20 cellular contexts compared by ENCODE assay signal in the genomic region with DNA sequence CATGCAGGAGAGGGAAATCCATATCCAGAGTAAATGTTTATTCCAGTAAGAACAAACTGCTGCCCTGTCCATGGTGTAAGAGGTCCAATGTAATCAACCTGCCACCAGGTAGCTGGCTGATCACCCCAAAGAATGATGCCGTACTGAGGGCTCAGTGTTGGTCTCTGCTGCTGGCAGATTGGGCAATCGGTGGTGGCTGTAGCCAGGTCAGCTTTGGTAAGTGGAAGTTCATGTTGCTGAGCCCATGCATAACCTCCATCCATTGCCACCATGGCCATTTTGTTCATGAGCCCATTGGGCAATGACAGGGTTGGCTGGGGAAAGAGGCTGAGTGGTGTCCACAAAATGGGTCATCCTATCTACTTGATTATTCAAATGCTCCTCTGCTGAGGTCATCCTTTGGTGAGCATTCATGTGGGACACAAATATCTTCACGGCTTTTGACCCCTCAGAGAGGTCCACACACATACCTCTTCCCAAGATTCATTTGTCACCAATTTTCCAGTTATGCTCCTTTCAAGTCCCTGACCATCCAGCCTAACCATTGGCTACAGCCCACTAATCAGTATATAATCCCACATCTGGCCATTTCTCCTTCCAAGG. TPM values are rescaled to one million over a fixed set of nuclear protein-coding genes. Genes with fewer than 3 reads are reported as not detected.
DNase-seq lines count a peak whose midpoint lies in the region; ATAC-seq, FAIRE-seq and TF ChIP-seq lines count a peak whose summit lies in the region.
"Had no signal": no experiment of that assay in that cellular context is flagged by ENCODE, and none has a peak within 500 bp of the region (broad histone marks: within the 10 kb centered on the region; RNA-seq: fewer than 3 reads in every experiment).

No MANE protein-coding gene starts in this region.

- TF ChIP-seq EP300 in H1 (IDR thresholded peaks at IDR 0.05; ENCODE audit: borderline replicate concordance in 1 of 2, low read depth in 2 of 2, low read length in 2 of 2): no peak

- no peak for ATAC-seq in GM21576 (IDR thresholded peaks at IDR 0.05; ENCODE audit: unreplicated experiment)
- ATAC-seq: right cardiac atrium had no signal

- H2BK15ac ChIP-seq in H1 (ENCODE audit: low read length): no peak overlapping the region

- H4K91ac ChIP-seq in H1 (replicated peaks; ENCODE audit: insufficient read length, low read length): no peak overlapping the region

- peaks cover 2% of the 10 kb centered on the region for H3K9me3 Mint-ChIP-seq in Calu3 (ENCODE audit: low read depth, unreplicated experiment)
- H3K9me3 Mint-ChIP-seq: effector memory CD8-positive, alpha-beta T cell had no signal

- POLR2A ChIA-PET in H1 (lab: Charles Lee; ENCODE audit: partially characterized antibody): no interaction called here

- H3K4me3 ChIP-seq in MM.1S (ENCODE audit: low read length): no peak overlapping the region
- no peak overlapping the region for H3K4me3 ChIP-seq in H1 (ENCODE audit: extremely low read depth in 1 of 4, insufficient read depth in 2 of 4, low read depth in 3 of 4, low read length in 4 of 4)
- no peak overlapping the region for H3K4me3 ChIP-seq in osteoblast (ENCODE audit: insufficient read depth, low read length)
- H3K4me3 ChIP-seq in WERI-Rb-1 (ENCODE audit: low read depth, low read length): no peak overlapping the region
- H3K4me3 ChIP-seq: upper lobe of right lung had no signal

- H2AFZ ChIP-seq in MM.1S (ENCODE audit: low read length): no peak overlapping the region
- no peak overlapping the region for H2AFZ ChIP-seq in H1 (ENCODE audit: low read length)
- peak overlapping the region; percentile 89 for H2AFZ ChIP-seq in osteoblast (ENCODE audit: low read length)

- H3K79me1 ChIP-seq in H1 (ENCODE audit: low read depth, low read length): no peaks in the 10 kb centered on the region

- peak overlapping the region; percentile 43; the same call in 1 of the 2 replicates for H3K4me2 ChIP-seq in MM.1S (ENCODE audit: low read depth, low read length)
- no peak overlapping the region for H3K4me2 ChIP-seq in H1 (ENCODE audit: insufficient read depth in 1 of 2, low read depth in 2 of 2, low read length in 2 of 2)
- no peak overlapping the region for H3K4me2 ChIP-seq in osteoblast (ENCODE audit: insufficient read depth, low read length)

- intact Hi-C loops in Calu3 (cut with micrococcal nuclease; ENCODE audit: unreplicated experiment): loop anchor here (5.0 kb wide), 1 partner anchor 49 kb away; no protein-coding TSS in a partner anchor

- no peak overlapping the region for H4K8ac ChIP-seq in H1 (ENCODE audit: extremely low read depth, insufficient read depth, low read length)

- H3K4me1 Mint-ChIP-seq in Calu3 (ENCODE audit: low read depth, unreplicated experiment): peaks cover 26% of the 10 kb centered on the region

- H3K9me2 ChIP-seq in MM.1S (replicated peaks; ENCODE audit: insufficient read depth, low read length): no peaks in the 10 kb centered on the region

- BruUV-seq in Calu3 (replicated peaks; lab: Mats Ljungman, UMichigan): no TSS peak

- FAIRE-seq in H1 (lab: Jason Lieb, UNC): no peak

- no peaks in the 10 kb centered on the region for H3K27me3 ChIP-seq in MM.1S (replicated peaks; ENCODE audit: insufficient read depth, low read length)
- H3K27me3 ChIP-seq in H1 (replicated peaks in 1 of 4; ENCODE audit: control insufficient read depth in 3 of 4, extremely low read depth in 1 of 4, insufficient read depth in 3 of 4, low read length in 3 of 4): no peaks in the 10 kb centered on the region
- H3K27me3 ChIP-seq in osteoblast (ENCODE audit: insufficient read depth, low read length): no peaks in the 10 kb centered on the region
- no peaks in the 10 kb centered on the region for H3K27me3 ChIP-seq in WERI-Rb-1 (ENCODE audit: insufficient read depth, low read depth, severe bottlenecking)
- H3K27me3 ChIP-seq: upper lobe of right lung had no signal

- H3K27ac ChIP-seq in MM.1S (ENCODE audit: low read length): no peak overlapping the region
- H3K27ac ChIP-seq in H1 (ENCODE audit: low read depth, low read length): no peak overlapping the region
- H3K27ac ChIP-seq in osteoblast (ENCODE audit: low read depth, low read length): no peak overlapping the region
- no peak overlapping the region for H3K27ac ChIP-seq in WERI-Rb-1

- H2BK20ac ChIP-seq in H1 (ENCODE audit: low read length): no peak overlapping the region

- no peak for TF ChIP-seq RAD21 in H1 (IDR thresholded peaks at IDR 0.05 in 1 of 2, conservative IDR thresholded peaks at IDR 0.05 in 1 of 2; ENCODE audit: low read depth in 2 of 2, low read length in 2 of 2)

- CTCF ChIA-PET in Calu3 (lab: Charles Lee) (no interaction called here), H1 (lab: Charles Lee; ENCODE audit: partially characterized antibody) (no interaction called here)

- DNase-seq in Calu3: no peak
- DNase-seq in MM.1S: no peak
- DNase-seq in H1 (ENCODE audit: low read depth in 1 of 2, low spot score in 2 of 2): no peak
- DNase-seq in osteoblast (ENCODE audit: insufficient read length, low spot score, missing footprints): no peak
- no peak for DNase-seq in WERI-Rb-1
- DNase-seq in NCI-H1105 (lab: John Stamatoyannopoulos, UW): no peak
- DNase-seq: activated B cell treated with CpG ODN at 0.5 μM for 24 hours; activated CD4-positive, alpha-beta T cell treated with anti-CD3 and anti-CD28 coated beads, Interleukin-2, amount 50 U/mL, for 4 hours; activated CD8-positive, alpha-beta memory T cell treated with anti-CD3 and anti-CD28 coated beads, Interleukin-2, amount 50 U/mL, for 48 hours; DMS 273 treated with DMSO at 0.1 percent for 48 hours; effector memory CD8-positive, alpha-beta T cell; naive B cell; NCI-H1092 treated with DMSO at 0.1 percent for 48 hours; NK-92 treated with Interleukin-12 subunit alpha and Interleukin-12 subunit beta, amount 100 ng/mL, for 24 hours; right cardiac atrium; T-helper 9 cell; upper lobe of right lung had no signal

- H3K18ac ChIP-seq in H1 (ENCODE audit: extremely low read depth, low read length): no peak overlapping the region

- H3K36me3 ChIP-seq in MM.1S (replicated peaks; ENCODE audit: insufficient read depth, low read length) (no peaks in the 10 kb centered on the region), H1 (ENCODE audit: control insufficient read depth in 2 of 4, insufficient read depth in 4 of 4, low read length in 3 of 4) (no peaks in the 10 kb centered on the region), osteoblast (ENCODE audit: insufficient read depth, low read length) (no peaks in the 10 kb centered on the region), WERI-Rb-1 (no peaks in the 10 kb centered on the region)
- H3K36me3 ChIP-seq: upper lobe of right lung had no signal

- no peaks in the 10 kb centered on the region for H3K79me2 ChIP-seq in MM.1S (ENCODE audit: low read length)
- no peaks in the 10 kb centered on the region for H3K79me2 ChIP-seq in H1 (ENCODE audit: control insufficient read depth in 1 of 2, insufficient read depth in 2 of 2, low read length in 2 of 2)
- no peaks in the 10 kb centered on the region for H3K79me2 ChIP-seq in osteoblast (ENCODE audit: insufficient read depth, low read length)

- H3K23me2 ChIP-seq in H1 (ENCODE audit: low read depth, low read length): no peaks in the 10 kb centered on the region; the same call in 1 of the 2 replicates

- H2BK120ac ChIP-seq in H1 (replicated peaks; ENCODE audit: low read depth, low read length): no peak overlapping the region

- H3K9me3 ChIP-seq in MM.1S (replicated peaks; ENCODE audit: insufficient read depth, low read length): no peaks in the 10 kb centered on the region
- H3K9me3 ChIP-seq in H1 (ENCODE audit: insufficient read depth in 2 of 2, low read depth in 1 of 2, low read length in 1 of 2): peaks cover 3 to 4% of the 10 kb centered on the region in 2 experiments; a peak in 1 of 4 replicates
- no peaks in the 10 kb centered on the region for H3K9me3 ChIP-seq in osteoblast (ENCODE audit: low read depth, low read length)
- H3K9me3 ChIP-seq in WERI-Rb-1 (ENCODE audit: severe bottlenecking): no peaks in the 10 kb centered on the region
- H3K9me3 ChIP-seq: upper lobe of right lung had no signal

- no peak overlapping the region for H3K4me3 Mint-ChIP-seq in Calu3 (ENCODE audit: low read depth, unreplicated experiment)
- H3K4me3 Mint-ChIP-seq: activated B cell treated with CpG ODN at 0.5 μM for 24 hours; activated naive CD8-positive, alpha-beta T cell; CD4-positive, CD25-positive, alpha-beta regulatory T cell; effector memory CD8-positive, alpha-beta T cell had no signal

- no peak overlapping the region for H3K23ac ChIP-seq in H1 (ENCODE audit: insufficient read length)

- H2AK5ac ChIP-seq in H1 (ENCODE audit: low read depth, low read length): no peak overlapping the region

- TF ChIP-seq POLR2A in H1 (IDR thresholded peaks at IDR 0.05; ENCODE audit: control extremely low read depth in 1 of 2, low read depth in 2 of 2, low read length in 2 of 2): no peak

- TF ChIP-seq CTCF in Calu3 (IDR thresholded peaks at IDR 0.05; ENCODE audit: unreplicated experiment): no peak
- TF ChIP-seq CTCF in MM.1S (IDR thresholded peaks at IDR 0.05; ENCODE audit: low read length): no peak
- TF ChIP-seq CTCF in H1 (IDR thresholded peaks at IDR 0.05; ENCODE audit: control extremely low read depth in 1 of 3, insufficient read depth in 1 of 3, low read depth in 1 of 3, low read length in 3 of 3): no peak
- TF ChIP-seq CTCF in osteoblast (IDR thresholded peaks at IDR 0.05; ENCODE audit: extremely low read depth, low read depth, low read length): no peak
- no peak for TF ChIP-seq CTCF in WERI-Rb-1 (IDR thresholded peaks at IDR 0.05; ENCODE audit: low read depth, low read length)

- no peaks in the 10 kb centered on the region for H3K27me3 Mint-ChIP-seq in Calu3 (ENCODE audit: unreplicated experiment)
- H3K27me3 Mint-ChIP-seq: activated B cell treated with CpG ODN at 0.5 μM for 24 hours; activated naive CD8-positive, alpha-beta T cell; CD4-positive, CD25-positive, alpha-beta regulatory T cell; effector memory CD8-positive, alpha-beta T cell; naive B cell had no signal

- H4K20me1 ChIP-seq in MM.1S (ENCODE audit: insufficient read depth, low read length): no peaks in the 10 kb centered on the region
- H4K20me1 ChIP-seq in H1 (replicated peaks in 1 of 2; ENCODE audit: control insufficient read depth in 1 of 2, insufficient read depth in 2 of 2, low read length in 2 of 2): no peaks in the 10 kb centered on the region
- no peaks in the 10 kb centered on the region for H4K20me1 ChIP-seq in osteoblast (ENCODE audit: insufficient read depth, low read length)

- H2BK12ac ChIP-seq in H1 (ENCODE audit: low read depth, low read length): 0 out of 2 replicates have a peak overlapping the region, but pooled peaks have one; percentile 19

- H3F3A ChIP-seq in MM.1S (ENCODE audit: insufficient read depth, low read length): peaks cover 3% of the 10 kb centered on the region

- no peak overlapping the region for H2BK5ac ChIP-seq in H1 (ENCODE audit: low read depth, low read length)

- no peak overlapping the region for H3K14ac ChIP-seq in H1 (ENCODE audit: insufficient read length)

- H3K4me1 ChIP-seq in MM.1S (ENCODE audit: low read length) (peaks cover 35% of the 10 kb centered on the region), H1 (replicated peaks in 1 of 4; ENCODE audit: control insufficient read depth in 3 of 4, insufficient read depth in 4 of 4, low read length in 3 of 4) (peaks cover 0 to 4% (median 0%) of the 10 kb centered on the region in 4 experiments; a peak in 1 of 7 replicates), osteoblast (ENCODE audit: insufficient read depth, low read length) (peaks cover 9% of the 10 kb centered on the region)

- H3K9ac ChIP-seq in MM.1S (ENCODE audit: low read length) (no peak overlapping the region), H1 (replicated peaks in 1 of 4; ENCODE audit: extremely low read depth in 1 of 4, low read depth in 3 of 4, low read length in 3 of 4) (no peak overlapping the region)

- whole genome bisulfite sequencing in H1 (ENCODE audit: extremely low coverage in 1 of 2, insufficient coverage in 1 of 2, insufficient read length in 1 of 2, insufficient replicate concordance in 2 of 2, low coverage in 1 of 2, low lambda C conversion rate in 2 of 2, missing lambda C conversion rate in 1 of 2), 2 experiments: 96% methylated on average over 3 of the region's 3 CpGs; no CpG with 5 or more reads in 1 of the 2 experiments

- H3K36me3 Mint-ChIP-seq in Calu3 (ENCODE audit: insufficient read depth, unreplicated experiment): no peaks in the 10 kb centered on the region
- H3K36me3 Mint-ChIP-seq: activated naive CD8-positive, alpha-beta T cell; CD4-positive, CD25-positive, alpha-beta regulatory T cell; naive B cell had no signal

- H3K4ac ChIP-seq in H1 (replicated peaks; ENCODE audit: insufficient read length, low read depth, low read length): no peak overlapping the region

- H3K56ac ChIP-seq in H1 (replicated peaks; ENCODE audit: insufficient read length, low read depth, low read length): no peak overlapping the region

- no peak overlapping the region for H4K5ac ChIP-seq in H1 (ENCODE audit: insufficient read length, low read depth, low read length)

- H3K27ac Mint-ChIP-seq in Calu3 (ENCODE audit: unreplicated experiment): peak overlapping the region; percentile 90
- H3K27ac Mint-ChIP-seq: activated B cell treated with CpG ODN at 0.5 μM for 24 hours; activated naive CD8-positive, alpha-beta T cell; CD4-positive, CD25-positive, alpha-beta regulatory T cell; effector memory CD8-positive, alpha-beta T cell; naive B cell had no signal

RNA-seq across cellular contexts. Expression of gene PAPSS2, which starts 23.3 kb away (rescaled TPM):
- total RNA-seq in Calu3 (2022) (12.6 and 12.7 TPM in 2 replicates), osteoblast (70.1 and 81.8 TPM in 2 replicates)
- total RNA-seq in H1 (2021; fragmentation: NEBNext Ultra II Directional; extraction: Animal tissue kit (Norgen Biotek cat#: 25700)): 20.2 and 23.8 TPM in 2 replicates
- polyA plus RNA-seq in H1 (2011; rRNA removed): 7.3 and 7.6 TPM in 2 replicates
- polyA plus RNA-seq in H1 (2011; cell fraction: cytosol; rRNA removed): 8.9 TPM
- polyA plus RNA-seq in H1 (2011; cell fraction: nucleus; rRNA removed): 13.8 TPM
- polyA plus RNA-seq in H1 (2012, experiment 1 of 2): 15.8 to 33.5 TPM (median 20.2 TPM) in 4 replicates
- 5.4 TPM for polyA plus RNA-seq in H1 (2012, experiment 2 of 2)
- polyA plus RNA-seq in H1 (2013, experiment 1 of 2): 12.7 TPM
- 12.0 TPM for polyA plus RNA-seq in H1 (2013, experiment 2 of 2)
- 13.1 and 15.0 TPM in 2 replicates for polyA minus RNA-seq in H1 (2011; rRNA and poly(A)+ RNA removed)
- 6.2 TPM for polyA minus RNA-seq in H1 (2011; cell fraction: cytosol; rRNA and poly(A)+ RNA removed)
- 12.3 TPM for polyA minus RNA-seq in H1 (2011; cell fraction: nucleus; rRNA and poly(A)+ RNA removed)
- total RNA-seq: activated B cell treated with CpG ODN at 0.5 μM for 24 hours; CD4-positive, CD25-positive, alpha-beta regulatory T cell had no signal
